ENCODE assay signal across 26 cellular contexts in genomic region chr4:76282941-76283689, GRCh38. TPM values are rescaled to one million over a fixed set of nuclear protein-coding genes. Genes with fewer than 3 reads are reported as not detected.
DNase-seq lines count a peak whose midpoint lies in the region; ATAC-seq and TF ChIP-seq lines count a peak whose summit lies in the region.
"Had no signal": no experiment of that assay in that cellular context is flagged by ENCODE, and none has a peak within 500 bp of the region (broad histone marks: within the 10 kb centered on the region; RNA-seq: fewer than 3 reads in every experiment).

No MANE protein-coding gene starts in this region.

- no peaks in the 10 kb centered on the region for H3K9me3 ChIP-seq in mucosa of descending colon

- H3K4me3 Mint-ChIP-seq in stimulated activated memory B cell treated with anti-CD40 and anti-IgM and Interleukin-4, amounts not matched to agents 10 μg/mL and 1 μg/mL and 100 μg/mL, for 72 hours = no peak overlapping the region
- H3K4me3 Mint-ChIP-seq: B cell; CD14-positive monocyte; CD8-positive, alpha-beta memory T cell had no signal

- H3K4me1 ChIP-seq in mucosa of descending colon (ENCODE audit: low read depth) = peaks cover 24% of the 10 kb centered on the region

- peaks cover 14% of the 10 kb centered on the region for H3K27me3 Mint-ChIP-seq in stimulated activated memory B cell treated with anti-CD40 and anti-IgM and Interleukin-4, amounts not matched to agents 10 μg/mL and 1 μg/mL and 100 μg/mL, for 72 hours

- no peaks in the 10 kb centered on the region for H3K36me3 Mint-ChIP-seq in stimulated activated memory B cell treated with anti-CD40 and anti-IgM and Interleukin-4, amounts not matched to agents 10 μg/mL and 1 μg/mL and 100 μg/mL, for 72 hours
- H3K36me3 Mint-ChIP-seq: CD14-positive monocyte had no signal

- H3K4me3 ChIP-seq in mucosa of descending colon = no peak overlapping the region
- H3K4me3 ChIP-seq: A549, K562 had no signal

- peak overlapping the region; percentile 73 for H3K27ac ChIP-seq in C4-2B
- H3K27ac ChIP-seq: A549 had no signal

- DNase-seq in LoVo (ENCODE audit: low spot score) (peak; percentile 16), mucosa of descending colon (no peak), amniotic stem cell (lab: John Stamatoyannopoulos, UW) (no peak), AML-193 (lab: John Stamatoyannopoulos, UW) (no peak)
- DNase-seq: Calu3; CD8-positive, alpha-beta memory T cell; DMS79 treated with DMSO at 0.1 percent for 48 hours; GF-D8; MM.1S; NCI-H1417; NCI-H1694; NCI-H2029 treated with DMSO at 0.1 percent for 48 hours; NCI-H446 treated with DMSO at 0.1 percent for 48 hours; NCI-H526; NCI-H82; RPMI8226; SHP77 had no signal

- H3K9me3 Mint-ChIP-seq in stimulated activated memory B cell treated with anti-CD40 and anti-IgM and Interleukin-4, amounts not matched to agents 10 μg/mL and 1 μg/mL and 100 μg/mL, for 72 hours = peaks cover 2% of the 10 kb centered on the region

- H3K27ac Mint-ChIP-seq in stimulated activated memory B cell treated with anti-CD40 and anti-IgM and Interleukin-4, amounts not matched to agents 10 μg/mL and 1 μg/mL and 100 μg/mL, for 72 hours = no peak overlapping the region
- H3K27ac Mint-ChIP-seq: B cell; CD14-positive monocyte; CD8-positive, alpha-beta memory T cell had no signal

- no peaks in the 10 kb centered on the region for H3K4me1 Mint-ChIP-seq in stimulated activated memory B cell treated with anti-CD40 and anti-IgM and Interleukin-4, amounts not matched to agents 10 μg/mL and 1 μg/mL and 100 μg/mL, for 72 hours
- H3K4me1 Mint-ChIP-seq: B cell had no signal

- ATAC-seq in mucosa of descending colon = peak; percentile 79
- ATAC-seq in stimulated activated memory B cell treated with anti-CD40 and anti-IgM and Interleukin-4, amounts not matched to agents 10 μg/mL and 1 μg/mL and 100 μg/mL, for 72 hours = peak; percentile 27
- no peak for ATAC-seq in HG02970 (IDR thresholded peaks at IDR 0.05; ENCODE audit: low FRiP score, unreplicated experiment)
- ATAC-seq: A549, HCT116 had no signal

- TF ChIP-seq CTCF in C4-2B (conservative IDR thresholded peaks at IDR 0.05) (no peak), mucosa of descending colon (IDR thresholded peaks at IDR 0.05) (no peak)

- H3K36me3 ChIP-seq in mucosa of descending colon (ENCODE audit: low read depth) = no peaks in the 10 kb centered on the region

- intact Hi-C loops in mucosa of descending colon (cut with DNase I, micrococcal nuclease) = no loop called here

RNA-seq across cellular contexts. Expression of gene STBD1, which starts 23.4 kb away (rescaled TPM):
- total RNA-seq in mucosa of descending colon = 10 to 100 TPM; 11.9 to 34.3 (median 19.7) TPM
- total RNA-seq: B cell had no signal

RNA-seq across cellular contexts. Expression of gene FAM47E, which starts 31.6 kb away (rescaled TPM):
- total RNA-seq in mucosa of descending colon = 1 to 10 TPM; 3.3 to 9.8 (median 6.1) TPM
- total RNA-seq: CD8-positive, alpha-beta memory T cell; HT1080 had no signal
